In genomic region chr15:90666135-90666909, GRCh38 we compare ENCODE assay signal across 2 cellular contexts.
TF ChIP-seq lines count a peak whose summit lies in the region.

No MANE protein-coding gene starts in this region.

TF ChIP-seq in SK-N-SH, 30 proteins besides CTCF, POLR2A, EP300 and RAD21 (continued from another document):
- no peak for TF ChIP-seq PBX3 (IDR thresholded peaks at IDR 0.05)
- TF ChIP-seq ZBTB33 (IDR thresholded peaks at IDR 0.05; ENCODE audit: borderline replicate concordance, low read depth) = no peak
- TF ChIP-seq USF2 (IDR thresholded peaks at IDR 0.05; ENCODE audit: borderline replicate concordance, low read depth, low read length) = no peak
- no peak for TF ChIP-seq CHD2 (IDR thresholded peaks at IDR 0.05; ENCODE audit: low read length, partially characterized antibody)
- TF ChIP-seq POLR2AphosphoS5 (IDR thresholded peaks at IDR 0.05; ENCODE audit: low read depth, low read length) = no peak
- TF ChIP-seq MEF2A (IDR thresholded peaks at IDR 0.05; ENCODE audit: borderline replicate concordance, low read depth) = no peak
TF ChIP-seq in SK-N-SH: peak in this region for 0.

TF ChIP-seq in SK-N-SH treated with all-trans-retinoic acid at 6 μM for 48 hours, 23 proteins besides CTCF, POLR2A, EP300 and RAD21 (continued from another document):
- no peak for TF ChIP-seq TOX (CRISPR knock-in tag; IDR thresholded peaks at IDR 0.05; ENCODE audit: borderline replicate concordance)
- no peak for TF ChIP-seq ZNF8 (CRISPR knock-in tag; IDR thresholded peaks at IDR 0.05)
- TF ChIP-seq SNAI2 (CRISPR knock-in tag; IDR thresholded peaks at IDR 0.05) = no peak
- TF ChIP-seq GLIS3 (CRISPR knock-in tag; IDR thresholded peaks at IDR 0.05) = no peak
- no peak for TF ChIP-seq POU6F1 (CRISPR knock-in tag; IDR thresholded peaks at IDR 0.05; ENCODE audit: borderline replicate concordance, low read depth)
- no peak for TF ChIP-seq BACH2 (CRISPR knock-in tag; IDR thresholded peaks at IDR 0.05; ENCODE audit: borderline replicate concordance)
- no peak for TF ChIP-seq ZNF70 (CRISPR knock-in tag; IDR thresholded peaks at IDR 0.05)
